ENCODE assay signal across 8 cellular contexts in the genomic region with DNA sequence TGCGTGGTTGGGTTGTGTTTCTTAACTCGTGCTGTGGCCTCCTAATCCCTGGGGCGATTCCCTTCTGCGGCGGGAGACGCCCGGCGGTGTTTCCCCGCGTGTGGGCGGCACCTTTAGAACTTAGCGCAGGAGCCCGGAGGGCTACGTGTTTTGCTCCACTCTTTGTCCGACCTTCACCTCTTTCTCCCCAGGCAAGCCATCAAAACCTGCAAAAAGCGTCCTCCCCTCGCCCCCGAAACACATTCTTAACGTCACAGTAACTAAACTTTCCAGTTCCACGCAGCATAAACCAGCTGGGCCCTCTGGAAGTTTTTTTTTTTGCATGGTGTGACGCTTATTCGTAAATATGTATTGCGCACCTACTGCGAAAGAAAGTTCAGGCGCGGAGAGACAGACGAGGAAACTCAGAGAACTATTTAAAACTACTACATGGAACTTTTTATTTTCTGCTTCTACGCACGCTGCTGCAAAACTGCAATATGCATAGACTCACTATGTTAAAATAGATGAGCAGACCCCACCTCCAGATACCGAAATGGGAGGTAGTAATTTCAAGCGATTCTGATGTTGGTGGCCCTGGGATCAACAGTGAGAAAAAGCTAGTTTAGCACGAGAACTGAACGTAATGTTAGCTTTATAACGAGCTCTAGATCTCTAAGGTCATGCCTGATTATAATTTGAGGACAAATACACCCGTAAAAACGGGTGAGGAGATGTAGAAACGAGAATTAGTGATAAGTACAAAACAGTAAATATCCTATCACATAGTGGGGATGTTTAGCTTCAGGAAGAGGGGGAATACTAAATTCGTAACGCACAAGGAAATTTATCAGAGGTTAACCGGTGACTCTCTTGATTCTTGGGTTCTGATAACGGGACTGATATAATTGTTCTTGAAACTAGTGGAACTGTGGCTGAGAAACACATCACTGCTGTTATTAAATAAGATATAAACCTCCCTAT. TPM values are rescaled to one million over a fixed set of nuclear protein-coding genes. Genes with fewer than 3 reads are reported as not detected.
DNase-seq lines count a peak whose midpoint lies in the region; ATAC-seq and TF ChIP-seq lines count a peak whose summit lies in the region.

No MANE protein-coding gene starts in this region.

- H3K27me3 ChIP-seq in CD8-positive, alpha-beta T cell (ENCODE audit: insufficient read depth, low read length), result no peaks in the 10 kb centered on the region

- H3K36me3 Mint-ChIP-seq in CD8-positive, alpha-beta T cell, result peaks cover 25% of the 10 kb centered on the region
- H3K36me3 Mint-ChIP-seq in T-helper 1 cell treated with Interleukin-12 subunit alpha and Interleukin-12 subunit beta and Interleukin-4 antibody, amounts not matched to agents 30 μg/mL and 1 μg/mL, for 36 hours (ENCODE audit: low read depth), result peaks cover 3% of the 10 kb centered on the region
- H3K36me3 Mint-ChIP-seq in memory B cell, result no peaks in the 10 kb centered on the region
- no peaks in the 10 kb centered on the region for H3K36me3 Mint-ChIP-seq in stimulated activated memory B cell treated with anti-CD40 and anti-IgM and Interleukin-4, amounts not matched to agents 10 μg/mL and 1 μg/mL and 100 μg/mL, for 72 hours

- peak; percentile 35 for ATAC-seq in CD8-positive, alpha-beta T cell
- peak; percentile 38 for ATAC-seq in GM19395 (IDR thresholded peaks at IDR 0.05; ENCODE audit: unreplicated experiment)
- peak; percentile 26 for ATAC-seq in HG03442 (IDR thresholded peaks at IDR 0.05; ENCODE audit: unreplicated experiment)
- ATAC-seq in memory B cell (ENCODE audit: low read depth), result peak; percentile 17
- ATAC-seq in stimulated activated memory B cell treated with anti-CD40 and anti-IgM and Interleukin-4, amounts not matched to agents 10 μg/mL and 1 μg/mL and 100 μg/mL, for 72 hours, result no peak

- H3K9me3 ChIP-seq in CD8-positive, alpha-beta T cell (ENCODE audit: low read length), result no peaks in the 10 kb centered on the region

- intact Hi-C loops in CD8-positive, alpha-beta T cell (cut with DNase I, micrococcal nuclease), result loop anchor here (1.0 to 10.0 kb wide), 5 partner anchors 66 to 1291 kb away; partner anchors contain the start of genes B3GALNT2 (in 2 of the 2), HEATR1 (in 2 of the 2) and ERO1B (in 1 of the 2)

- H3K27me3 Mint-ChIP-seq in CD8-positive, alpha-beta T cell (ENCODE audit: low read depth), result no peaks in the 10 kb centered on the region
- peaks cover 6% of the 10 kb centered on the region for H3K27me3 Mint-ChIP-seq in T-helper 1 cell treated with Interleukin-12 subunit alpha and Interleukin-12 subunit beta and Interleukin-4 antibody, amounts not matched to agents 30 μg/mL and 1 μg/mL, for 36 hours (ENCODE audit: low read depth)
- peaks cover 1% of the 10 kb centered on the region for H3K27me3 Mint-ChIP-seq in memory B cell
- H3K27me3 Mint-ChIP-seq in stimulated activated memory B cell treated with anti-CD40 and anti-IgM and Interleukin-4, amounts not matched to agents 10 μg/mL and 1 μg/mL and 100 μg/mL, for 72 hours, result no peaks in the 10 kb centered on the region

- peak overlapping the region; percentile 90 for H3K4me3 Mint-ChIP-seq in CD8-positive, alpha-beta T cell
- H3K4me3 Mint-ChIP-seq in T-helper 1 cell treated with Interleukin-12 subunit alpha and Interleukin-12 subunit beta and Interleukin-4 antibody, amounts not matched to agents 30 μg/mL and 1 μg/mL, for 36 hours, result peak overlapping the region; percentile 93
- peak overlapping the region; percentile 96 for H3K4me3 Mint-ChIP-seq in memory B cell
- peak overlapping the region; percentile 93 for H3K4me3 Mint-ChIP-seq in stimulated activated memory B cell treated with anti-CD40 and anti-IgM and Interleukin-4, amounts not matched to agents 10 μg/mL and 1 μg/mL and 100 μg/mL, for 72 hours

- TF ChIP-seq CTCF in CD8-positive, alpha-beta T cell (IDR thresholded peaks at IDR 0.05), result no peak

- peak overlapping the region; percentile 97 for H3K27ac ChIP-seq in CD8-positive, alpha-beta T cell (ENCODE audit: low read depth, low read length)

- POLR2A ChIA-PET in CD8-positive, alpha-beta T cell (lab: Charles Lee), result interaction anchor here (0.6 to 1.1 kb wide), 8 partner anchors 10 to 515 kb away, joined by 3 to 4 read pairs (median 3); partner anchors contain the start of gene ERO1B

- peak overlapping the region; percentile 59 for H3K4me3 ChIP-seq in CD8-positive, alpha-beta T cell (ENCODE audit: low read depth, low read length)

- H3K27ac Mint-ChIP-seq in CD8-positive, alpha-beta T cell, result peak overlapping the region; percentile 98
- H3K27ac Mint-ChIP-seq in T-helper 1 cell treated with Interleukin-12 subunit alpha and Interleukin-12 subunit beta and Interleukin-4 antibody, amounts not matched to agents 30 μg/mL and 1 μg/mL, for 36 hours, result peak overlapping the region; percentile 99
- H3K27ac Mint-ChIP-seq in memory B cell, result peak overlapping the region; percentile 99
- peak overlapping the region; percentile 99 for H3K27ac Mint-ChIP-seq in stimulated activated memory B cell treated with anti-CD40 and anti-IgM and Interleukin-4, amounts not matched to agents 10 μg/mL and 1 μg/mL and 100 μg/mL, for 72 hours

- peaks cover 31% of the 10 kb centered on the region for H3K4me1 ChIP-seq in CD8-positive, alpha-beta T cell (ENCODE audit: insufficient read depth, low read length)

- no peaks in the 10 kb centered on the region for H3K36me3 ChIP-seq in CD8-positive, alpha-beta T cell (ENCODE audit: insufficient read depth, low read length)

- peak in 2 of 7 experiments; percentile 38 to 81 for DNase-seq in CD8-positive, alpha-beta T cell
- peak; percentile 50 for DNase-seq in dedifferentiated amniotic fluid mesenchymal stem cell (ENCODE audit: extremely low spot score)
- DNase-seq in memory B cell (ENCODE audit: low spot score in 2 of 2), result peak in 1 of 2 donors; percentile 62
- no peak for DNase-seq in NCI-H226

- H3K9me3 Mint-ChIP-seq in CD8-positive, alpha-beta T cell, result no peaks in the 10 kb centered on the region
- no peaks in the 10 kb centered on the region for H3K9me3 Mint-ChIP-seq in T-helper 1 cell treated with Interleukin-12 subunit alpha and Interleukin-12 subunit beta and Interleukin-4 antibody, amounts not matched to agents 30 μg/mL and 1 μg/mL, for 36 hours
- H3K9me3 Mint-ChIP-seq in memory B cell, result no peaks in the 10 kb centered on the region
- no peaks in the 10 kb centered on the region for H3K9me3 Mint-ChIP-seq in stimulated activated memory B cell treated with anti-CD40 and anti-IgM and Interleukin-4, amounts not matched to agents 10 μg/mL and 1 μg/mL and 100 μg/mL, for 72 hours

- H3K4me1 Mint-ChIP-seq in CD8-positive, alpha-beta T cell (ENCODE audit: low read depth), result peaks cover 53% of the 10 kb centered on the region
- H3K4me1 Mint-ChIP-seq in T-helper 1 cell treated with Interleukin-12 subunit alpha and Interleukin-12 subunit beta and Interleukin-4 antibody, amounts not matched to agents 30 μg/mL and 1 μg/mL, for 36 hours (ENCODE audit: low read depth), result peaks cover 26% of the 10 kb centered on the region
- peaks cover 18% of the 10 kb centered on the region for H3K4me1 Mint-ChIP-seq in memory B cell
- peaks cover 35% of the 10 kb centered on the region for H3K4me1 Mint-ChIP-seq in stimulated activated memory B cell treated with anti-CD40 and anti-IgM and Interleukin-4, amounts not matched to agents 10 μg/mL and 1 μg/mL and 100 μg/mL, for 72 hours

- CTCF ChIA-PET in CD8-positive, alpha-beta T cell (lab: Charles Lee), result interaction anchor here (1.1 to 2.3 kb wide), 2 partner anchors 21 to 37 kb away, joined by 3 to 10 read pairs; no protein-coding TSS in a partner anchor

RNA-seq across cellular contexts. Expression of gene MTR, which starts 0.9 kb away (rescaled TPM):
- 10 to 100 TPM; 32.9 to 35.0 TPM for total RNA-seq in CD8-positive, alpha-beta T cell
